23 cellular contexts compared by ENCODE assay signal in genomic region chr14:22264759-22265158, GRCh38.
A peak's percentile ranks its signal among the peaks of the same experiment; 100 is the strongest.
DNase-seq lines count a peak whose midpoint lies in the region; FAIRE-seq and TF ChIP-seq lines count a peak whose summit lies in the region.
"Had no signal": no experiment of that assay in that cellular context is flagged by ENCODE, and none has a peak within 500 bp of the region (broad histone marks: within the 10 kb centered on the region; RNA-seq: fewer than 3 reads in every experiment).

No MANE protein-coding gene starts in this region.

- no peaks in the 10 kb centered on the region for H3F3A ChIP-seq in smooth muscle cell (ENCODE audit: low read depth)

- H2AFZ ChIP-seq in OCI-LY3 (ENCODE audit: low read depth, low read length) = no peak overlapping the region
- no peak overlapping the region for H2AFZ ChIP-seq in endothelial cell of umbilical vein (ENCODE audit: low read depth, low read length)
- no peak overlapping the region for H2AFZ ChIP-seq in smooth muscle cell (ENCODE audit: low read depth)

- 88% methylated on average over 1 of the region's 1 CpG for WGBS in smooth muscle cell (ENCODE audit: low lambda C conversion rate)

- TF ChIP-seq CTCF in OCI-LY3 (IDR thresholded peaks at IDR 0.05; ENCODE audit: low read depth, low read length) (no peak), endothelial cell of umbilical vein (IDR thresholded peaks at IDR 0.05; ENCODE audit: extremely low read depth in 1 of 2, insufficient read depth in 1 of 2, low read depth in 1 of 2, low read length in 2 of 2) (no peak), smooth muscle cell (IDR thresholded peaks at IDR 0.05; ENCODE audit: borderline replicate concordance, insufficient read depth, poor library complexity, severe bottlenecking) (no peak)

- CTCF ChIA-PET in endothelial cell of umbilical vein (lab: Charles Lee) = interaction anchor here (1.2 to 1.4 kb wide), 3 partner anchors 10 to 50 kb away, joined by 3 to 5 read pairs (median 4); no protein-coding TSS in a partner anchor

- no peaks in the 10 kb centered on the region for H3K27me3 ChIP-seq in OCI-LY3 (ENCODE audit: low read depth, low read length)
- H3K27me3 ChIP-seq in endothelial cell of umbilical vein (ENCODE audit: control insufficient read depth in 2 of 2, insufficient read depth in 2 of 2, low read length in 2 of 2) = peaks cover 0 to 2% of the 10 kb centered on the region in 2 experiments
- no peaks in the 10 kb centered on the region for H3K27me3 ChIP-seq in smooth muscle cell (ENCODE audit: low read depth)

- H3K9me3 ChIP-seq in OCI-LY3 (ENCODE audit: insufficient read depth, low read length) = no peaks in the 10 kb centered on the region
- H3K9me3 ChIP-seq in endothelial cell of umbilical vein (replicated peaks; ENCODE audit: control insufficient read depth, insufficient read depth, low read length) = no peaks in the 10 kb centered on the region
- no peaks in the 10 kb centered on the region for H3K9me3 ChIP-seq in smooth muscle cell (replicated peaks; ENCODE audit: low read depth)
- H3K9me3 ChIP-seq: SJCRH30 had no signal

- 0 out of 2 replicates have a peak overlapping the region, but pooled peaks have one; percentile 14 for H3K9ac ChIP-seq in OCI-LY3 (ENCODE audit: low read length)
- H3K9ac ChIP-seq in endothelial cell of umbilical vein (replicated peaks; ENCODE audit: extremely low read depth, insufficient read depth, low read length) = no peak overlapping the region
- no peak overlapping the region for H3K9ac ChIP-seq in smooth muscle cell (ENCODE audit: low read depth)
- H3K9ac ChIP-seq: KMS-11 had no signal

- no peaks in the 10 kb centered on the region for H4K20me1 ChIP-seq in OCI-LY3 (ENCODE audit: insufficient read depth, low read length)
- H4K20me1 ChIP-seq in endothelial cell of umbilical vein (replicated peaks; ENCODE audit: control insufficient read depth, extremely low read depth, insufficient read depth, low read length) = no peaks in the 10 kb centered on the region
- no peaks in the 10 kb centered on the region for H4K20me1 ChIP-seq in smooth muscle cell (ENCODE audit: low read depth)

- H3K79me2 ChIP-seq in OCI-LY3 (ENCODE audit: low read length) (no peaks in the 10 kb centered on the region), endothelial cell of umbilical vein (ENCODE audit: control insufficient read depth, insufficient read depth, low read length) (no peaks in the 10 kb centered on the region), smooth muscle cell (ENCODE audit: low read depth) (no peaks in the 10 kb centered on the region)

- H3K4me2 ChIP-seq in OCI-LY3 (ENCODE audit: low read length) (peak overlapping the region; percentile 59), endothelial cell of umbilical vein (ENCODE audit: insufficient read depth, low read length) (no peak overlapping the region), smooth muscle cell (no peak overlapping the region)
- H3K4me2 ChIP-seq: KMS-11 had no signal

- H3K4me3 Mint-ChIP-seq in activated naive CD8-positive, alpha-beta T cell = no peak overlapping the region
- no peak overlapping the region for H3K4me3 Mint-ChIP-seq in activated naive CD8-positive, alpha-beta T cell treated with anti-CD3 and anti-CD28 coated beads for 36 hours

- peaks cover 34% of the 10 kb centered on the region for H3K4me1 ChIP-seq in OCI-LY3 (ENCODE audit: low read length)
- H3K4me1 ChIP-seq in endothelial cell of umbilical vein (ENCODE audit: control insufficient read depth, extremely low read depth, insufficient read depth, low read length) = peaks cover 34% of the 10 kb centered on the region
- peaks cover 11% of the 10 kb centered on the region for H3K4me1 ChIP-seq in smooth muscle cell (ENCODE audit: low read depth)
- H3K4me1 ChIP-seq: SJCRH30 had no signal

- BruUV-seq in endothelial cell of umbilical vein (replicated peaks; lab: Mats Ljungman, UMichigan) = no TSS peak

- H3K27me3 Mint-ChIP-seq in activated naive CD8-positive, alpha-beta T cell = no peaks in the 10 kb centered on the region
- H3K27me3 Mint-ChIP-seq in activated naive CD8-positive, alpha-beta T cell treated with anti-CD3 and anti-CD28 coated beads for 36 hours = no peaks in the 10 kb centered on the region

- intact Hi-C loops in endothelial cell of umbilical vein (cut with micrococcal nuclease) = no loop called here

- H3K9me3 Mint-ChIP-seq in activated naive CD8-positive, alpha-beta T cell (ENCODE audit: low read depth) = no peaks in the 10 kb centered on the region
- no peaks in the 10 kb centered on the region for H3K9me3 Mint-ChIP-seq in activated naive CD8-positive, alpha-beta T cell treated with anti-CD3 and anti-CD28 coated beads for 36 hours

- dilution Hi-C loops in endothelial cell of umbilical vein (cut with MboI; ENCODE audit: extremely low pct_ligation_motif_present, low sequenced_read_pairs) = no loop called here

- peak overlapping the region; percentile 28 for H3K27ac Mint-ChIP-seq in activated naive CD8-positive, alpha-beta T cell
- H3K27ac Mint-ChIP-seq in activated naive CD8-positive, alpha-beta T cell treated with anti-CD3 and anti-CD28 coated beads for 36 hours = no peak overlapping the region
- H3K27ac Mint-ChIP-seq: CD14-positive monocyte had no signal

- no peaks in the 10 kb centered on the region for H3K36me3 ChIP-seq in OCI-LY3 (replicated peaks; ENCODE audit: low read depth, low read length)
- H3K36me3 ChIP-seq in endothelial cell of umbilical vein (ENCODE audit: control insufficient read depth in 2 of 2, extremely low read depth in 1 of 2, insufficient read depth in 2 of 2, low read length in 2 of 2) = no peaks in the 10 kb centered on the region
- H3K36me3 ChIP-seq in smooth muscle cell (ENCODE audit: low read depth) = no peaks in the 10 kb centered on the region
- H3K36me3 ChIP-seq: SJCRH30 had no signal

- TF ChIP-seq POLR2A in endothelial cell of umbilical vein (IDR thresholded peaks at IDR 0.05; ENCODE audit: low read depth, low read length) = no peak

- peaks cover 3% of the 10 kb centered on the region for H3K4me1 Mint-ChIP-seq in activated naive CD8-positive, alpha-beta T cell (ENCODE audit: low read depth)
- H3K4me1 Mint-ChIP-seq in activated naive CD8-positive, alpha-beta T cell treated with anti-CD3 and anti-CD28 coated beads for 36 hours = peaks cover 4% of the 10 kb centered on the region

- H3K4me3 ChIP-seq in OCI-LY3 (ENCODE audit: low read length) (peak overlapping the region; percentile 37), endothelial cell of umbilical vein (replicated peaks in 1 of 3; ENCODE audit: insufficient read depth in 1 of 3, low read depth in 1 of 3, low read length in 3 of 3) (no peak overlapping the region), smooth muscle cell (no peak overlapping the region)
- H3K4me3 ChIP-seq: GM12878, SJCRH30 had no signal

- FAIRE-seq in endothelial cell of umbilical vein (lab: Jason Lieb, UNC) = peak; percentile 33
- FAIRE-seq: GM12878, GM18507, HepG2 had no signal

- no peaks in the 10 kb centered on the region for H3K9me1 ChIP-seq in endothelial cell of umbilical vein (replicated peaks; ENCODE audit: control insufficient read depth, extremely low read depth, insufficient read depth, low read length)

- H3K27ac ChIP-seq in OCI-LY3 (ENCODE audit: low read length) (no peak overlapping the region), endothelial cell of umbilical vein (ENCODE audit: insufficient read depth, low read depth, low read length) (no peak overlapping the region), smooth muscle cell (ENCODE audit: low read depth) (no peak overlapping the region)
- H3K27ac ChIP-seq: 22Rv1, KMS-11, RWPE1, SJCRH30 had no signal

- POLR2A ChIA-PET in endothelial cell of umbilical vein (lab: Charles Lee) = no interaction called here

- H3K36me3 Mint-ChIP-seq in activated naive CD8-positive, alpha-beta T cell = no peaks in the 10 kb centered on the region
- H3K36me3 Mint-ChIP-seq in activated naive CD8-positive, alpha-beta T cell treated with anti-CD3 and anti-CD28 coated beads for 36 hours = no peaks in the 10 kb centered on the region
- H3K36me3 Mint-ChIP-seq: CD14-positive monocyte had no signal

- DNase-seq in activated naive CD8-positive, alpha-beta T cell treated with anti-CD3 and anti-CD28 coated beads for 36 hours = no peak
- DNase-seq in endothelial cell of umbilical vein (ENCODE audit: low read depth, low spot score) = no peak
- no peak for DNase-seq in SW 1271 (lab: John Stamatoyannopoulos, UW)
- no peak for DNase-seq in T-helper 9 cell
- DNase-seq in smooth muscle cell (lab: John Stamatoyannopoulos, UW; ENCODE audit: unreplicated experiment) = no peak
- DNase-seq in amygdala (lab: John Stamatoyannopoulos, UW) = no peak
- DNase-seq: COR-L47; DMS153; GOT3; NCI-H1048; NCI-H1436; NCI-H2081; NK-92 treated with Interleukin-12 subunit alpha and Interleukin-12 subunit beta, amount 100 ng/mL, for 24 hours had no signal

TF ChIP-seq in endothelial cell of umbilical vein, 7 proteins besides CTCF, POLR2A, EP300 and RAD21:
- TF ChIP-seq MYC (IDR thresholded peaks at IDR 0.05; ENCODE audit: low read depth, low read length) (no peak), FOS (IDR thresholded peaks at IDR 0.05; ENCODE audit: borderline replicate concordance, insufficient read depth, low read length) (no peak), GATA2 (IDR thresholded peaks at IDR 0.05; ENCODE audit: insufficient read depth, insufficient read length, low read depth, low read length) (no peak), EZH2 (IDR thresholded peaks at IDR 0.05; ENCODE audit: borderline replicate concordance, low read depth, low read length, severe bottlenecking) (no peak), POLR2AphosphoS5 (IDR thresholded peaks at IDR 0.05; ENCODE audit: insufficient read depth, low read depth, low read length) (no peak), MAX (IDR thresholded peaks at IDR 0.05; ENCODE audit: insufficient read depth, insufficient read length) (no peak), JUN (IDR thresholded peaks at IDR 0.05; ENCODE audit: borderline replicate concordance, insufficient read depth, insufficient read length, low read depth) (no peak)
